In genomic region chr1:56187410-56187809, GRCh38 we compare ENCODE assay signal across 1 cellular context.
TF ChIP-seq lines count a peak whose summit lies in the region.

No MANE protein-coding gene starts in this region.

TF ChIP-seq in SK-N-SH, 30 proteins besides CTCF, POLR2A, EP300 and RAD21 (continued from another document):
- TF ChIP-seq REST (IDR thresholded peaks at IDR 0.05; ENCODE audit: low read depth, low read length) (no peak), JUND (IDR thresholded peaks at IDR 0.05) (no peak), GATA2 (CRISPR knock-in tag; IDR thresholded peaks at IDR 0.05) (peak; percentile 83), RXRA (IDR thresholded peaks at IDR 0.05; ENCODE audit: borderline replicate concordance, low read depth) (no peak), TEAD4 (IDR thresholded peaks at IDR 0.05; ENCODE audit: borderline replicate concordance, insufficient read depth) (no peak), ZBTB33 (IDR thresholded peaks at IDR 0.05; ENCODE audit: borderline replicate concordance, low read depth) (no peak), USF1 (IDR thresholded peaks at IDR 0.05; ENCODE audit: borderline replicate concordance, low read depth) (no peak), POLR2AphosphoS5 (IDR thresholded peaks at IDR 0.05; ENCODE audit: low read depth, low read length) (no peak)
